Comparison of ENCODE assay signal across 1 cellular context in the genomic region with DNA sequence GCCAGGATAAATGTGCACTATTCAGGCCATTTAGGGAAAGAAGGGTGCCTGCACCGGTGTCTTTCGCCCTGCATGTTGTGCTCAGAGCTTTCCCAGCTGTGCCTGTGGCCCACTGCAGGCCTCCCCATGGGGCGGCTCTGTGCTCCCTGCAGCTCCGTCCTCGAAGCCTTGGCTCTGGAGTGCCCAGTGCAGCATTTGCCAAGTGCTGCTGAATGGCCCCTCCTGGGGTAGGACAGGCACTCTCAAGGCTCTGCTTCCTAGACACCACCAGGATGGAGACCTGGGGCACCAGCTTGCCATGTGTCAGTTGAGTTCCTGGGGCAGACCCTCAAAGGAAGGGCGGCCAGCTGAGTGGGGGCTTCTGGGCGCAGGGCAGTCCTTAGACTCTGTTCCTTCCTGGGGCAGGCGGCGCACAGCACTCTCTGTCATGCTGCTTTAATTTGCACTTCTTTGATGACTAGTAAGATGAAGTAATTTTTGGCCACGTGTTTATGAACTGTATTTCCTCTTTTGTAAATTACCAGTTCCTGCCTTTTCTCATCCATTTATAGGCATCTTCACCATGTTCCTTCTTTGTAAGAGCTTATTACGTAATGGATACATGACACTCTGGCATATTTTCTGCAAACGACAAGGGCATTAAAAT.
TF ChIP-seq lines count a peak whose summit lies in the region.

No MANE protein-coding gene starts in this region.

TF ChIP-seq in H1, 55 proteins besides CTCF, POLR2A, EP300 and RAD21:
- TF ChIP-seq JUND (IDR thresholded peaks at IDR 0.05; ENCODE audit: low read length) (no peak), SIX5 (IDR thresholded peaks at IDR 0.05; ENCODE audit: low read depth, low read length) (no peak), BRCA1 (IDR thresholded peaks at IDR 0.05; ENCODE audit: low read depth, low read length) (no peak), GABPA (IDR thresholded peaks at IDR 0.05; ENCODE audit: borderline replicate concordance, insufficient read depth, low read length) (no peak), POLR2AphosphoS5 (IDR thresholded peaks at IDR 0.05; ENCODE audit: low read depth, low read length) (no peak), SP2 (IDR thresholded peaks at IDR 0.05; ENCODE audit: low read length) (no peak), RFX5 (IDR thresholded peaks at IDR 0.05; ENCODE audit: borderline replicate concordance, low read depth, low read length) (no peak), CEBPB (IDR thresholded peaks at IDR 0.05; ENCODE audit: low read depth, low read length) (no peak), CREB1 (IDR thresholded peaks at IDR 0.05) (no peak)
- TF ChIP-seq, protein P1, sequence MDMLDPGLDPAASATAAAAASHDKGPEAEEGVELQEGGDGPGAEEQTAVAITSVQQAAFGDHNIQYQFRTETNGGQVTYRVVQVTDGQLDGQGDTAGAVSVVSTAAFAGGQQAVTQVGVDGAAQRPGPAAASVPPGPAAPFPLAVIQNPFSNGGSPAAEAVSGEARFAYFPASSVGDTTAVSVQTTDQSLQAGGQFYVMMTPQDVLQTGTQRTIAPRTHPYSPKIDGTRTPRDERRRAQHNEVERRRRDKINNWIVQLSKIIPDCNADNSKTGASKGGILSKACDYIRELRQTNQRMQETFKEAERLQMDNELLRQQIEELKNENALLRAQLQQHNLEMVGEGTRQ (IDR thresholded peaks at IDR 0.05; ENCODE audit: low read length), result no peak
